ENCODE assay signal across 24 cellular contexts in genomic region chr12:57826966-57827365, GRCh38. TPM values are rescaled to one million over a fixed set of nuclear protein-coding genes. Genes with fewer than 3 reads are reported as not detected.
DNase-seq lines count a peak whose midpoint lies in the region; ATAC-seq and TF ChIP-seq lines count a peak whose summit lies in the region.
"Had no signal": no experiment of that assay in that cellular context is flagged by ENCODE, and none has a peak within 500 bp of the region (broad histone marks: within the 10 kb centered on the region; RNA-seq: fewer than 3 reads in every experiment).

No MANE protein-coding gene starts in this region.

- H3K36me3 ChIP-seq in naive thymus-derived CD4-positive, alpha-beta T cell (ENCODE audit: control insufficient read depth in 2 of 3, insufficient read depth in 3 of 3, low read length in 3 of 3) = peaks cover 33 to 79% (median 53%) of the 10 kb centered on the region in 3 experiments

- no peaks in the 10 kb centered on the region for H3K9me3 Mint-ChIP-seq in activated CD4-positive, alpha-beta memory T cell treated with anti-CD3 and anti-CD28 coated beads for 36 hours
- H3K9me3 Mint-ChIP-seq in activated CD4-positive, alpha-beta memory T cell treated with anti-CD3 and anti-CD28 coated beads, Interleukin-2, amount 10 ng/mL, durations not matched to agents 7 days and 5 days = no peaks in the 10 kb centered on the region
- no peaks in the 10 kb centered on the region for H3K9me3 Mint-ChIP-seq in activated CD8-positive, alpha-beta T cell treated with anti-CD3 and anti-CD28 coated beads for 36 hours
- no peaks in the 10 kb centered on the region for H3K9me3 Mint-ChIP-seq in naive thymus-derived CD4-positive, alpha-beta T cell
- H3K9me3 Mint-ChIP-seq: nephron; T-helper 1 cell treated with Interleukin-12 subunit alpha and Interleukin-12 subunit beta and Interleukin-4 antibody, amounts not matched to agents 30 μg/mL and 1 μg/mL, for 36 hours had no signal

- POLR2A ChIA-PET in activated CD4-positive, alpha-beta memory T cell treated with anti-CD3 and anti-CD28 coated beads for 36 hours (lab: Charles Lee) = no interaction called here
- POLR2A ChIA-PET in activated CD4-positive, alpha-beta memory T cell treated with anti-CD3 and anti-CD28 coated beads, Interleukin-2, amount 10 ng/mL, durations not matched to agents 7 days and 5 days (lab: Charles Lee) = interaction anchor here (1.2 kb wide), 1 partner anchor 70 kb away, joined by 3 read pairs; no protein-coding TSS in a partner anchor
- POLR2A ChIA-PET in activated CD8-positive, alpha-beta T cell treated with anti-CD3 and anti-CD28 coated beads for 36 hours (lab: Charles Lee) = interaction anchor here (1.0 kb wide), 1 partner anchor 44 kb away, joined by 3 read pairs; the partner anchor contains the start of gene TSFM
- POLR2A ChIA-PET in naive thymus-derived CD4-positive, alpha-beta T cell (lab: Charles Lee) = interaction anchor here (0.6 kb wide), 1 partner anchor 41 kb away, joined by 3 read pairs; no protein-coding TSS in a partner anchor

- peak overlapping the region; percentile 25 for H3K27ac ChIP-seq in naive thymus-derived CD4-positive, alpha-beta T cell (ENCODE audit: low read depth, low read length)
- H3K27ac ChIP-seq in right cardiac atrium (ENCODE audit: low read length) = no peak overlapping the region
- H3K27ac ChIP-seq: 22Rv1, epithelial cell of prostate, foreskin keratinocyte, KMS-11, parathyroid adenoma, Peyer's patch, SJSA1 had no signal

- ATAC-seq in activated CD8-positive, alpha-beta T cell treated with anti-CD3 and anti-CD28 coated beads for 36 hours = no peak
- ATAC-seq in naive thymus-derived CD4-positive, alpha-beta T cell = no peak
- no peak for ATAC-seq in right cardiac atrium
- ATAC-seq: foreskin keratinocyte had no signal

- TF ChIP-seq CTCF in activated CD8-positive, alpha-beta T cell treated with anti-CD3 and anti-CD28 coated beads for 36 hours (IDR thresholded peaks at IDR 0.05) = no peak

- no peaks in the 10 kb centered on the region for H3K9me3 ChIP-seq in naive thymus-derived CD4-positive, alpha-beta T cell (ENCODE audit: control insufficient read depth in 2 of 3, low read length in 3 of 3)
- no peaks in the 10 kb centered on the region for H3K9me3 ChIP-seq in right cardiac atrium (ENCODE audit: control insufficient read depth, low read length)
- H3K9me3 ChIP-seq: adrenal gland, Peyer's patch, SJSA1 had no signal

- CTCF ChIA-PET in activated CD4-positive, alpha-beta memory T cell treated with anti-CD3 and anti-CD28 coated beads for 36 hours (lab: Charles Lee) = interaction anchor here (1.0 to 4.5 kb wide), 3 partner anchors 11 to 77 kb away, joined by 3 to 40 read pairs (median 4); no protein-coding TSS in a partner anchor
- CTCF ChIA-PET in activated CD4-positive, alpha-beta memory T cell treated with anti-CD3 and anti-CD28 coated beads, Interleukin-2, amount 10 ng/mL, durations not matched to agents 7 days and 5 days (lab: Charles Lee) = no interaction called here
- CTCF ChIA-PET in activated CD8-positive, alpha-beta T cell treated with anti-CD3 and anti-CD28 coated beads for 36 hours (lab: Charles Lee) = interaction anchor here (1.0 to 1.5 kb wide), 2 partner anchors 78 to 79 kb away, joined by 4 to 8 read pairs; no protein-coding TSS in a partner anchor
- CTCF ChIA-PET in naive thymus-derived CD4-positive, alpha-beta T cell (lab: Charles Lee) = interaction anchor here (0.8 to 1.0 kb wide), 2 partner anchors 72 to 78 kb away, joined by 3 to 4 read pairs; no protein-coding TSS in a partner anchor

- H3K4me3 Mint-ChIP-seq in activated CD4-positive, alpha-beta memory T cell treated with anti-CD3 and anti-CD28 coated beads for 36 hours = no peak overlapping the region
- H3K4me3 Mint-ChIP-seq in activated CD4-positive, alpha-beta memory T cell treated with anti-CD3 and anti-CD28 coated beads, Interleukin-2, amount 10 ng/mL, durations not matched to agents 7 days and 5 days = no peak overlapping the region
- H3K4me3 Mint-ChIP-seq in activated CD8-positive, alpha-beta T cell treated with anti-CD3 and anti-CD28 coated beads for 36 hours = no peak overlapping the region
- H3K4me3 Mint-ChIP-seq in naive thymus-derived CD4-positive, alpha-beta T cell = no peak overlapping the region
- H3K4me3 Mint-ChIP-seq: nephron; T-helper 1 cell treated with Interleukin-12 subunit alpha and Interleukin-12 subunit beta and Interleukin-4 antibody, amounts not matched to agents 30 μg/mL and 1 μg/mL, for 36 hours had no signal

- intact Hi-C loops in activated CD4-positive, alpha-beta memory T cell treated with anti-CD3 and anti-CD28 coated beads for 36 hours (cut with micrococcal nuclease) = no loop called here
- intact Hi-C loops in activated CD8-positive, alpha-beta T cell treated with anti-CD3 and anti-CD28 coated beads for 36 hours (cut with micrococcal nuclease) = no loop called here
- intact Hi-C loops in naive thymus-derived CD4-positive, alpha-beta T cell (cut with micrococcal nuclease) = no loop called here
- intact Hi-C loops in right cardiac atrium (cut with DNase I) = loop anchor here in 1 of 4 donors (5.0 kb wide), 1 partner anchor 80 kb away; no protein-coding TSS in a partner anchor

- peak overlapping the region; percentile 29 for H3K27ac Mint-ChIP-seq in activated CD4-positive, alpha-beta memory T cell treated with anti-CD3 and anti-CD28 coated beads for 36 hours
- no peak overlapping the region for H3K27ac Mint-ChIP-seq in activated CD4-positive, alpha-beta memory T cell treated with anti-CD3 and anti-CD28 coated beads, Interleukin-2, amount 10 ng/mL, durations not matched to agents 7 days and 5 days
- peak overlapping the region; percentile 17 for H3K27ac Mint-ChIP-seq in activated CD8-positive, alpha-beta T cell treated with anti-CD3 and anti-CD28 coated beads for 36 hours
- peak overlapping the region in 6 of 9 donors; percentile 34 to 82 (median 69) for H3K27ac Mint-ChIP-seq in naive thymus-derived CD4-positive, alpha-beta T cell
- H3K27ac Mint-ChIP-seq: nephron; T-helper 1 cell treated with Interleukin-12 subunit alpha and Interleukin-12 subunit beta and Interleukin-4 antibody, amounts not matched to agents 30 μg/mL and 1 μg/mL, for 36 hours had no signal

- H3K4me1 Mint-ChIP-seq in activated CD4-positive, alpha-beta memory T cell treated with anti-CD3 and anti-CD28 coated beads for 36 hours (ENCODE audit: low read depth) = peaks cover 20% of the 10 kb centered on the region
- H3K4me1 Mint-ChIP-seq in activated CD4-positive, alpha-beta memory T cell treated with anti-CD3 and anti-CD28 coated beads, Interleukin-2, amount 10 ng/mL, durations not matched to agents 7 days and 5 days = peaks cover 21% of the 10 kb centered on the region
- H3K4me1 Mint-ChIP-seq in activated CD8-positive, alpha-beta T cell treated with anti-CD3 and anti-CD28 coated beads for 36 hours (ENCODE audit: low read depth) = peaks cover 14% of the 10 kb centered on the region
- H3K4me1 Mint-ChIP-seq in naive thymus-derived CD4-positive, alpha-beta T cell = peaks cover 21 to 52% (median 31%) of the 10 kb centered on the region in 7 donors

- no peak for DNase-seq in activated CD4-positive, alpha-beta memory T cell treated with anti-CD3 and anti-CD28 coated beads for 36 hours
- no peak for DNase-seq in activated CD4-positive, alpha-beta memory T cell treated with anti-CD3 and anti-CD28 coated beads, Interleukin-2, amount 10 ng/mL, durations not matched to agents 7 days and 5 days
- DNase-seq in activated CD8-positive, alpha-beta T cell treated with anti-CD3 and anti-CD28 coated beads for 36 hours = no peak
- DNase-seq in naive thymus-derived CD4-positive, alpha-beta T cell = no peak
- DNase-seq in T-helper 2 cell = no peak
- DNase-seq in right cardiac atrium = no peak
- DNase-seq: activated CD4-positive, alpha-beta T cell treated with anti-CD3 and anti-CD28 coated beads, Interleukin-2, amount 50 U/mL, for 4 hours; activated T-cell treated with anti-CD3 and anti-CD28 coated beads, Interleukin-2, amount 50 U/mL, for 48 hours; adrenal gland; AML-193; dermis blood vessel endothelial cell; foreskin keratinocyte; kidney; mesendoderm; NCI-H2029; Peyer's patch; stimulated activated CD4-positive, alpha-beta T cell treated with anti-CD3 and anti-CD28 coated beads, Interleukin-2, amount 100 ng/mL, for 48 hours had no signal

- no peaks in the 10 kb centered on the region for H3K27me3 ChIP-seq in naive thymus-derived CD4-positive, alpha-beta T cell (ENCODE audit: control insufficient read depth in 2 of 2, insufficient read depth in 2 of 2, low read length in 2 of 2)
- no peaks in the 10 kb centered on the region for H3K27me3 ChIP-seq in right cardiac atrium (ENCODE audit: control insufficient read depth, insufficient read depth)
- H3K27me3 ChIP-seq: adrenal gland, foreskin keratinocyte, Peyer's patch, SJSA1 had no signal

- no peak overlapping the region for H3K4me3 ChIP-seq in naive thymus-derived CD4-positive, alpha-beta T cell (ENCODE audit: low read length)
- no peak overlapping the region for H3K4me3 ChIP-seq in right cardiac atrium (ENCODE audit: low read length)
- H3K4me3 ChIP-seq: adrenal gland, Peyer's patch, SJSA1 had no signal

- H3K27me3 Mint-ChIP-seq in activated CD4-positive, alpha-beta memory T cell treated with anti-CD3 and anti-CD28 coated beads for 36 hours = no peaks in the 10 kb centered on the region
- no peaks in the 10 kb centered on the region for H3K27me3 Mint-ChIP-seq in activated CD4-positive, alpha-beta memory T cell treated with anti-CD3 and anti-CD28 coated beads, Interleukin-2, amount 10 ng/mL, durations not matched to agents 7 days and 5 days
- H3K27me3 Mint-ChIP-seq in activated CD8-positive, alpha-beta T cell treated with anti-CD3 and anti-CD28 coated beads for 36 hours = no peaks in the 10 kb centered on the region
- H3K27me3 Mint-ChIP-seq in naive thymus-derived CD4-positive, alpha-beta T cell = no peaks in the 10 kb centered on the region

- peaks cover 10 to 28% of the 10 kb centered on the region in 2 donors for H3K4me1 ChIP-seq in naive thymus-derived CD4-positive, alpha-beta T cell (ENCODE audit: control insufficient read depth in 2 of 2, insufficient read depth in 2 of 2, low read length in 2 of 2)
- peaks cover 27% of the 10 kb centered on the region for H3K4me1 ChIP-seq in right cardiac atrium (ENCODE audit: control insufficient read depth, insufficient read depth, low read length)
- H3K4me1 ChIP-seq: foreskin keratinocyte had no signal

- H3K36me3 Mint-ChIP-seq in activated CD4-positive, alpha-beta memory T cell treated with anti-CD3 and anti-CD28 coated beads for 36 hours = peaks cover 35% of the 10 kb centered on the region
- peaks cover 55% of the 10 kb centered on the region for H3K36me3 Mint-ChIP-seq in activated CD4-positive, alpha-beta memory T cell treated with anti-CD3 and anti-CD28 coated beads, Interleukin-2, amount 10 ng/mL, durations not matched to agents 7 days and 5 days (ENCODE audit: low read depth)
- H3K36me3 Mint-ChIP-seq in activated CD8-positive, alpha-beta T cell treated with anti-CD3 and anti-CD28 coated beads for 36 hours (ENCODE audit: low read depth) = peaks cover 18% of the 10 kb centered on the region
- peaks cover 9 to 44% (median 24%) of the 10 kb centered on the region in 5 donors for H3K36me3 Mint-ChIP-seq in naive thymus-derived CD4-positive, alpha-beta T cell

- WGBS in right cardiac atrium = 83% methylated on average over 1 of the region's 1 CpG

RNA-seq across cellular contexts. Expression of gene AVIL, which starts 8.4 kb away (rescaled TPM):
- under 1 TPM; 0.64 to 0.85 TPM for total RNA-seq in activated CD4-positive, alpha-beta memory T cell treated with anti-CD3 and anti-CD28 coated beads for 36 hours
- 1 to 10 TPM; 1.5 to 2.4 TPM for total RNA-seq in activated CD4-positive, alpha-beta memory T cell treated with anti-CD3 and anti-CD28 coated beads, Interleukin-2, amount 10 ng/mL, durations not matched to agents 7 days and 5 days
- total RNA-seq in activated CD8-positive, alpha-beta T cell treated with anti-CD3 and anti-CD28 coated beads for 36 hours = under 1 TPM; 0.34 to 0.49 TPM
- 10 to 100 TPM in 2 of 5 experiments, 1 to 10 TPM in 3; 1.7 to 20.3 (median 8.2) TPM for total RNA-seq in naive thymus-derived CD4-positive, alpha-beta T cell
- under 1 TPM; 0.17 to 0.32 TPM for polyA plus RNA-seq in naive thymus-derived CD4-positive, alpha-beta T cell
- 1 to 10 TPM; 2.6 to 4.1 (median 3.2) TPM for total RNA-seq in right cardiac atrium
- 3.2 TPM for polyA plus RNA-seq in right cardiac atrium

RNA-seq across cellular contexts. Expression of gene CTDSP2, which starts 19.6 kb away (rescaled TPM):
- 100 to 1,000 TPM; 100 to 101 TPM for total RNA-seq in activated CD4-positive, alpha-beta memory T cell treated with anti-CD3 and anti-CD28 coated beads for 36 hours
- 100 to 1,000 TPM; 137 to 141 TPM for total RNA-seq in activated CD4-positive, alpha-beta memory T cell treated with anti-CD3 and anti-CD28 coated beads, Interleukin-2, amount 10 ng/mL, durations not matched to agents 7 days and 5 days
- total RNA-seq in activated CD8-positive, alpha-beta T cell treated with anti-CD3 and anti-CD28 coated beads for 36 hours = 10 to 100 TPM; 67.1 to 67.2 TPM
- 100 to 1,000 TPM; 124 to 295 (median 145) TPM for total RNA-seq in naive thymus-derived CD4-positive, alpha-beta T cell
- polyA plus RNA-seq in naive thymus-derived CD4-positive, alpha-beta T cell = 100 to 1,000 TPM in 1 of 2 donors, 10 to 100 TPM in 1; 86.9 to 110 TPM
- total RNA-seq in right cardiac atrium = 100 to 1,000 TPM in 2 of 4 donors, 10 to 100 TPM in 2; 94.3 to 116 (median 103) TPM
- 41.7 TPM for polyA plus RNA-seq in right cardiac atrium

RNA-seq across cellular contexts. Expression of gene TSFM, which starts 44.4 kb away (rescaled TPM):
- total RNA-seq in activated CD4-positive, alpha-beta memory T cell treated with anti-CD3 and anti-CD28 coated beads for 36 hours = 10 to 100 TPM; 45.5 to 47.2 TPM
- total RNA-seq in activated CD4-positive, alpha-beta memory T cell treated with anti-CD3 and anti-CD28 coated beads, Interleukin-2, amount 10 ng/mL, durations not matched to agents 7 days and 5 days = 10 to 100 TPM; 28.9 to 31.5 TPM
- total RNA-seq in activated CD8-positive, alpha-beta T cell treated with anti-CD3 and anti-CD28 coated beads for 36 hours = 10 to 100 TPM; 46.3 to 47.3 TPM
- total RNA-seq in naive thymus-derived CD4-positive, alpha-beta T cell = 10 to 100 TPM; 17.8 to 34.9 (median 22.3) TPM
- 10 to 100 TPM; 26.4 to 30.0 TPM for polyA plus RNA-seq in naive thymus-derived CD4-positive, alpha-beta T cell
- total RNA-seq in right cardiac atrium = 10 to 100 TPM; 28.9 to 36.1 (median 33.0) TPM
- polyA plus RNA-seq in right cardiac atrium = 50.7 TPM

RNA-seq across cellular contexts. Expression of gene EEF1AKMT3, which starts 54.6 kb away (rescaled TPM):
- 1 to 10 TPM; 3.7 to 3.9 TPM for total RNA-seq in activated CD4-positive, alpha-beta memory T cell treated with anti-CD3 and anti-CD28 coated beads for 36 hours
- total RNA-seq in activated CD4-positive, alpha-beta memory T cell treated with anti-CD3 and anti-CD28 coated beads, Interleukin-2, amount 10 ng/mL, durations not matched to agents 7 days and 5 days = 1 to 10 TPM; 4.2 to 4.7 TPM
- total RNA-seq in activated CD8-positive, alpha-beta T cell treated with anti-CD3 and anti-CD28 coated beads for 36 hours = 1 to 10 TPM; 4.0 to 4.3 TPM
- 1 to 10 TPM; 1.4 to 5.0 (median 2.1) TPM for total RNA-seq in naive thymus-derived CD4-positive, alpha-beta T cell
- 1 to 10 TPM; 3.0 to 3.2 TPM for polyA plus RNA-seq in naive thymus-derived CD4-positive, alpha-beta T cell
- 1 to 10 TPM; 2.1 to 3.1 (median 2.6) TPM for total RNA-seq in right cardiac atrium
- 0.95 TPM for polyA plus RNA-seq in right cardiac atrium

RNA-seq across cellular contexts. Expression of gene METTL1, which starts 55.1 kb away (rescaled TPM):
- total RNA-seq in activated CD4-positive, alpha-beta memory T cell treated with anti-CD3 and anti-CD28 coated beads for 36 hours = 10 to 100 TPM; 30.0 to 32.0 TPM
- total RNA-seq in activated CD4-positive, alpha-beta memory T cell treated with anti-CD3 and anti-CD28 coated beads, Interleukin-2, amount 10 ng/mL, durations not matched to agents 7 days and 5 days = 10 to 100 TPM; 12.5 to 13.8 TPM
- 10 to 100 TPM; 29.6 to 34.1 TPM for total RNA-seq in activated CD8-positive, alpha-beta T cell treated with anti-CD3 and anti-CD28 coated beads for 36 hours
- total RNA-seq in naive thymus-derived CD4-positive, alpha-beta T cell = 10 to 100 TPM; 11.8 to 30.9 (median 16.0) TPM
- 10 to 100 TPM; 13.1 to 20.5 TPM for polyA plus RNA-seq in naive thymus-derived CD4-positive, alpha-beta T cell
- 10 to 100 TPM in 1 of 4 donors, 1 to 10 TPM in 3; 5.7 to 15.8 (median 8.5) TPM for total RNA-seq in right cardiac atrium
- polyA plus RNA-seq in right cardiac atrium = 6.3 TPM
